8 cellular contexts compared by ENCODE assay signal in the genomic region with DNA sequence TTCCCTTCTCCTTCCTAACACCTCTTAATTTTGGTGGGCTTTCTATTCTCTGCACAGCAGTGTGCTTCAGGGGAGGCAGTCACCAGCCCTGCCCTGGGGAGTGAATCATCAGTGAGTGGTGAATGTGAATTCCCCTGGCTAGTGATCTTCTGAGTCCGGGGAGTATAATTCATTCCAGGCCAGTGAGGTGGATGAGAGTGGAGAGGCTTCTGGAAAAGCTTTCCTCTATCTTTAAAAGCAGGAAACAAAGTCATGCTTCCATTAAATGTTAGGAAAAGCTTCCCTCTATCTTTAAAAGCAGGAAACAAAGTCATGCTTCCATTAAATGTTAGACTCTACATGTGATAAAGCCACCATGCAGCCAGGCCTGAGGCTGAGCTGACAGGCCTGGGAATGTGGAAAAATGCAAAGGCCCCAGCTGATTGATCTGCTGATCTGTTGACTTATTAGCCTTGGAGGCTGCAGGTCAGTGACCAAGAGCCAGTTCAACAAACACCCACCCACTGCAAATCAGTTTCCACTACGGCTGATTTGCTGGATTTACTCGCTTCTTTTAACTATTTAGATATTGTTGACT. TPM values are rescaled to one million over a fixed set of nuclear protein-coding genes. Genes with fewer than 3 reads are reported as not detected.
A peak's percentile ranks its signal among the peaks of the same experiment; 100 is the strongest.
DNase-seq lines count a peak whose midpoint lies in the region; ATAC-seq, FAIRE-seq and TF ChIP-seq lines count a peak whose summit lies in the region.

No MANE protein-coding gene starts in this region.

- no peak for TF ChIP-seq CTCF in Panc1 (IDR thresholded peaks at IDR 0.05)
- no peak for TF ChIP-seq CTCF in epithelial cell of proximal tubule (conservative IDR thresholded peaks at IDR 0.05; ENCODE audit: low read depth, low read length)

- no peak for DNase-seq in Panc1 (ENCODE audit: low read depth, low spot score)
- DNase-seq in epithelial cell of proximal tubule (ENCODE audit: low read depth): peak; percentile 85
- no peak for DNase-seq in NCI-H446 (lab: John Stamatoyannopoulos, UW)
- no peak for DNase-seq in epidermal melanocyte (ENCODE audit: insufficient read length, low spot score)
- DNase-seq in effector CD8-positive, alpha-beta T cell (lab: John Stamatoyannopoulos, UW): no peak
- DNase-seq in UCSD-AML1 (lab: John Stamatoyannopoulos, UW; ENCODE audit: unreplicated experiment): no peak

- CTCF ChIA-PET in Panc1 (lab: Charles Lee): no interaction called here

- H3K9me3 ChIP-seq in Panc1 (ENCODE audit: control insufficient read depth, insufficient read depth, low read depth, low read length): no peaks in the 10 kb centered on the region

- no peaks in the 10 kb centered on the region for H3K36me3 ChIP-seq in Panc1 (ENCODE audit: control insufficient read depth, insufficient read depth, low read length)
- no peaks in the 10 kb centered on the region for H3K36me3 ChIP-seq in rectal smooth muscle tissue (ENCODE audit: control insufficient read depth, insufficient read depth, low read length)

- no peaks in the 10 kb centered on the region for H3K27me3 ChIP-seq in Panc1 (ENCODE audit: control insufficient read depth, insufficient read depth, low read length)
- H3K27me3 ChIP-seq in rectal smooth muscle tissue (ENCODE audit: control insufficient read depth, insufficient read depth, low read length): no peaks in the 10 kb centered on the region

- no TSS peak for BruUV-seq in Panc1 (replicated peaks; lab: Mats Ljungman, UMichigan)

- no peak overlapping the region for H3K9ac ChIP-seq in rectal smooth muscle tissue (ENCODE audit: low read length)

- H3K4me1 ChIP-seq in Panc1 (ENCODE audit: control insufficient read depth, insufficient read depth, low read length) (peaks cover 71% of the 10 kb centered on the region), rectal smooth muscle tissue (ENCODE audit: control insufficient read depth, insufficient read depth, low read length) (peaks cover 6% of the 10 kb centered on the region)

- peak; percentile 70 for ATAC-seq in Panc1

- H3K27ac ChIP-seq in Panc1 (ENCODE audit: low read length): peak overlapping the region; percentile 100
- peak overlapping the region; percentile 33 for H3K27ac ChIP-seq in rectal smooth muscle tissue (ENCODE audit: low read depth, low read length)

- in situ Hi-C loops in Panc1 (cut with HindIII; ENCODE audit: low pct_unique_long_range_greater_than_20kb, low sequenced_read_pairs): no loop called here

- intact Hi-C loops in Panc1 (cut with micrococcal nuclease; ENCODE audit: unreplicated experiment): loop anchor here (2.0 kb wide), 1 partner anchor 21 kb away; no protein-coding TSS in a partner anchor

- peak; percentile 99 for FAIRE-seq in G401.6 (lab: Jason Lieb, UNC)

- no peak overlapping the region for H3K4me3 ChIP-seq in Panc1 (ENCODE audit: low read depth in 2 of 2, low read length in 2 of 2)
- peak overlapping the region; percentile 53 for H3K4me3 ChIP-seq in epithelial cell of proximal tubule (ENCODE audit: low read depth, low read length)
- H3K4me3 ChIP-seq in rectal smooth muscle tissue (ENCODE audit: low read length): no peak overlapping the region

- POLR2A ChIA-PET in Panc1 (lab: Charles Lee): interaction anchor here (0.7 to 1.3 kb wide), 5 partner anchors 14 to 31 kb away, joined by 3 to 25 read pairs (median 4); no protein-coding TSS in a partner anchor

RNA-seq across cellular contexts. Expression of gene ITGB1, which starts 25.4 kb away (rescaled TPM):
- total RNA-seq in Panc1 (2021; ENCODE audit: unreplicated experiment) (803 TPM), epithelial cell of proximal tubule (1,039 and 2,053 TPM in 2 replicates)
- 484 TPM for polyA plus RNA-seq in Panc1 (2012; ENCODE audit: insufficient read length)
